Comparison of ENCODE assay signal across 22 cellular contexts in genomic region chr13:74367193-74367592, GRCh38.
"Had no signal": no experiment of that assay in that cellular context is flagged by ENCODE, and none has a peak within 500 bp of the region (broad histone marks: within the 10 kb centered on the region; RNA-seq: fewer than 3 reads in every experiment).

No MANE protein-coding gene starts in this region.

- H3K4me1 Mint-ChIP-seq: endodermal cell; memory B cell; neural crest cell; stimulated activated naive CD8-positive, alpha-beta T cell treated with anti-CD3 and anti-CD28 coated beads, Interleukin-15, amount 100 ng/mL, for 72 hours had no signal

- H3K27me3 Mint-ChIP-seq: progenitor cell of endocrine pancreas; stimulated activated naive CD8-positive, alpha-beta T cell treated with anti-CD3 and anti-CD28 coated beads, Interleukin-15, amount 100 ng/mL, for 72 hours had no signal

- H3K4me3 Mint-ChIP-seq: endodermal cell; memory B cell; natural killer cell treated with Interleukin-12 subunit alpha and Interleukin-12 subunit beta and Interleukin-15 and Interleukin-18, amount 100 ng/mL, for 72 hours; neural crest cell; stimulated activated naive CD8-positive, alpha-beta T cell treated with anti-CD3 and anti-CD28 coated beads, Interleukin-15, amount 100 ng/mL, for 72 hours had no signal

- ATAC-seq: esophagus mucosa; gastrocnemius medialis; heart left ventricle; left lobe of liver; natural killer cell treated with Interleukin-12 subunit alpha and Interleukin-12 subunit beta and Interleukin-15 and Interleukin-18, amount 100 ng/mL, for 72 hours; right lobe of liver; stimulated activated naive CD8-positive, alpha-beta T cell treated with anti-CD3 and anti-CD28 coated beads, Interleukin-15, amount 100 ng/mL, for 72 hours; upper lobe of right lung had no signal

- DNase-seq: dorsolateral prefrontal cortex; effector CD4-positive, alpha-beta T cell; endodermal cell; foreskin fibroblast; gastrocnemius medialis; heart left ventricle; kidney; right lobe of liver; small intestine; stimulated activated CD4-positive, alpha-beta T cell treated with anti-CD3 and anti-CD28 coated beads, Interleukin-15, amount 100 ng/mL, for 24 hours; stimulated activated CD4-positive, alpha-beta T cell treated with anti-CD3 and anti-CD28 coated beads, Interleukin-2, amount 100 ng/mL, for 48 hours; stimulated activated naive CD4-positive, alpha-beta T cell; stimulated activated naive CD8-positive, alpha-beta T cell treated with anti-CD3 and anti-CD28 coated beads, Interleukin-15, amount 100 ng/mL, for 72 hours; transverse colon; upper lobe of right lung; uterus had no signal

- H3K9me3 Mint-ChIP-seq: endodermal cell had no signal

- H3K27ac Mint-ChIP-seq: endodermal cell; natural killer cell treated with Interleukin-12 subunit alpha and Interleukin-12 subunit beta and Interleukin-15 and Interleukin-18, amount 100 ng/mL, for 72 hours; progenitor cell of endocrine pancreas; stimulated activated naive CD8-positive, alpha-beta T cell treated with anti-CD3 and anti-CD28 coated beads, Interleukin-15, amount 100 ng/mL, for 72 hours had no signal
